ENCODE assay signal across 8 cellular contexts in genomic region chr2:181058378-181059269, GRCh38.
DNase-seq lines count a peak whose midpoint lies in the region; ATAC-seq, FAIRE-seq and TF ChIP-seq lines count a peak whose summit lies in the region.

No MANE protein-coding gene starts in this region.

- TF ChIP-seq CTCF in AG10803 (conservative IDR thresholded peaks at IDR 0.05; ENCODE audit: low read length), result peak; percentile 59
- TF ChIP-seq CTCF in Peyer's patch (IDR thresholded peaks at IDR 0.05), result peak in 5 of 6 experiments; percentile 33 to 84 (median 76)
- TF ChIP-seq CTCF in mammary epithelial cell (conservative IDR thresholded peaks at IDR 0.05 in 1 of 2, IDR thresholded peaks at IDR 0.05 in 1 of 2; ENCODE audit: extremely low read depth in 1 of 2, insufficient read depth in 1 of 2, low read depth in 1 of 2, low read length in 2 of 2), result peak; percentile 70 to 74

- peak; percentile 88 for FAIRE-seq in GM12892 (lab: Jason Lieb, UNC)

- no peak overlapping the region for H2AFZ ChIP-seq in mammary epithelial cell (ENCODE audit: low read depth, low read length)

- no peaks in the 10 kb centered on the region for H4K20me1 ChIP-seq in mammary epithelial cell (ENCODE audit: insufficient read depth, low read length)

- peaks cover 0 to 11% (median 8%) of the 10 kb centered on the region in 5 donors for H3K36me3 Mint-ChIP-seq in naive thymus-derived CD4-positive, alpha-beta T cell

- no TSS peak for BruUV-seq in mammary epithelial cell (replicated peaks; lab: Mats Ljungman, UMichigan)

- intact Hi-C loops in mammary epithelial cell (cut with micrococcal nuclease), result loop anchor here (1.0 kb wide), 5 partner anchors 77 to 934 kb away; no protein-coding TSS in a partner anchor
- intact Hi-C loops in naive thymus-derived CD4-positive, alpha-beta T cell (cut with micrococcal nuclease), result loop anchor here (1.0 to 10.0 kb wide), 7 partner anchors 75 to 1216 kb away; no protein-coding TSS in a partner anchor

- H3K4me1 Mint-ChIP-seq in naive thymus-derived CD4-positive, alpha-beta T cell, result peaks cover 2 to 16% (median 13%) of the 10 kb centered on the region in 7 donors

- H3K4me1 ChIP-seq in Peyer's patch, result no peaks in the 10 kb centered on the region
- H3K4me1 ChIP-seq in mammary epithelial cell (ENCODE audit: insufficient read depth, low read length), result peaks cover 7% of the 10 kb centered on the region
- no peaks in the 10 kb centered on the region for H3K4me1 ChIP-seq in naive thymus-derived CD4-positive, alpha-beta T cell (ENCODE audit: control insufficient read depth in 2 of 2, insufficient read depth in 2 of 2, low read length in 2 of 2)

- no peak overlapping the region for H3K4me3 Mint-ChIP-seq in naive thymus-derived CD4-positive, alpha-beta T cell

- H3K27ac ChIP-seq in Peyer's patch, result no peak overlapping the region
- no peak overlapping the region for H3K27ac ChIP-seq in mammary epithelial cell (ENCODE audit: insufficient read depth, low read depth, low read length)
- H3K27ac ChIP-seq in naive thymus-derived CD4-positive, alpha-beta T cell (ENCODE audit: low read depth, low read length), result no peak overlapping the region

- WGBS in mammary epithelial cell (ENCODE audit: low coverage, missing lambda C conversion rate), result 71% methylated on average over 7 of the region's 7 CpGs

- no peaks in the 10 kb centered on the region for H3K27me3 ChIP-seq in Peyer's patch
- H3K27me3 ChIP-seq in mammary epithelial cell (ENCODE audit: insufficient read depth, low read length), result no peaks in the 10 kb centered on the region
- H3K27me3 ChIP-seq in naive thymus-derived CD4-positive, alpha-beta T cell (ENCODE audit: control insufficient read depth in 2 of 2, insufficient read depth in 2 of 2, low read length in 2 of 2), result no peaks in the 10 kb centered on the region

- H3K9me3 ChIP-seq in Peyer's patch (no peaks in the 10 kb centered on the region), mammary epithelial cell (replicated peaks; ENCODE audit: insufficient read depth, low read length) (no peaks in the 10 kb centered on the region)
- no peaks in the 10 kb centered on the region for H3K9me3 ChIP-seq in naive thymus-derived CD4-positive, alpha-beta T cell (ENCODE audit: control insufficient read depth in 2 of 3, low read length in 3 of 3)

- CTCF ChIA-PET in mammary epithelial cell (lab: Charles Lee; ENCODE audit: low non-redundant PET), result interaction anchor here (0.5 to 1.1 kb wide), 5 partner anchors 21 to 818 kb away, joined by 3 to 8 read pairs (median 4); no protein-coding TSS in a partner anchor
- CTCF ChIA-PET in naive thymus-derived CD4-positive, alpha-beta T cell (lab: Charles Lee), result interaction anchor here (0.6 to 3.0 kb wide), 9 partner anchors 8 to 934 kb away, joined by 3 to 36 read pairs (median 3); no protein-coding TSS in a partner anchor
- CTCF ChIA-PET in HEK293T (lab: Yijun Ruan, JAX), result interaction anchor here (0.7 kb wide), 1 partner anchor 18 kb away, joined by 4 read pairs; no protein-coding TSS in a partner anchor

- in situ Hi-C loops in mammary epithelial cell (cut with MboI; ENCODE audit: low sequenced_read_pairs in 2 of 2), result loop anchor here (10.0 to 25.0 kb wide), 3 partner anchors 696 to 934 kb away; no protein-coding TSS in a partner anchor

- peaks cover 41% of the 10 kb centered on the region for H3K79me2 ChIP-seq in mammary epithelial cell (ENCODE audit: insufficient read depth, low read length)

- TF ChIP-seq POLR2A in GM12892 (IDR thresholded peaks at IDR 0.05; ENCODE audit: low read depth, low read length), result no peak
- no peak for TF ChIP-seq POLR2A in Peyer's patch (IDR thresholded peaks at IDR 0.05)

- H3K9me3 Mint-ChIP-seq in naive thymus-derived CD4-positive, alpha-beta T cell, result no peaks in the 10 kb centered on the region

- H3K4me2 ChIP-seq in mammary epithelial cell (ENCODE audit: insufficient read depth, low read depth, low read length), result no peak overlapping the region

- dilution Hi-C loops in mammary epithelial cell (cut with HindIII; ENCODE audit: low sequenced_read_pairs), result no loop called here

- DNase-seq in AG10803 (ENCODE audit: low read depth), result peak; percentile 31
- no peak for DNase-seq in GM12892 (ENCODE audit: insufficient read length)
- DNase-seq in Peyer's patch, result peak in 2 of 3 donors; percentile 38 to 67
- peak; percentile 31 for DNase-seq in mammary epithelial cell
- DNase-seq in naive thymus-derived CD4-positive, alpha-beta T cell, result peak in 6 of 9 donors; percentile 18 to 54 (median 47)
- no peak for DNase-seq in 8988T
- DNase-seq in HEK293T (ENCODE audit: extremely low spot score), result no peak

- peak; percentile 72 for ATAC-seq in HG03066 (IDR thresholded peaks at IDR 0.05; ENCODE audit: low read depth, unreplicated experiment)
- peak; percentile 66 for ATAC-seq in naive thymus-derived CD4-positive, alpha-beta T cell

- no peak overlapping the region for H3K9ac ChIP-seq in mammary epithelial cell (ENCODE audit: insufficient read depth, low read length)

- POLR2A ChIA-PET in naive thymus-derived CD4-positive, alpha-beta T cell (lab: Charles Lee), result no interaction called here
- POLR2A ChIA-PET in HEK293T (lab: Yijun Ruan, JAX), result interaction anchor here (0.9 kb wide), 1 partner anchor 933 kb away, joined by 3 read pairs; no protein-coding TSS in a partner anchor

- H3K27ac Mint-ChIP-seq in naive thymus-derived CD4-positive, alpha-beta T cell, result no peak overlapping the region

- H3K4me3 ChIP-seq in AG10803 (ENCODE audit: low read length), result no peak overlapping the region
- H3K4me3 ChIP-seq in Peyer's patch, result no peak overlapping the region
- H3K4me3 ChIP-seq in mammary epithelial cell (replicated peaks in 1 of 3; ENCODE audit: insufficient read depth in 1 of 3, low read depth in 2 of 3, low read length in 3 of 3), result no peak overlapping the region
- H3K4me3 ChIP-seq in naive thymus-derived CD4-positive, alpha-beta T cell (ENCODE audit: low read length), result no peak overlapping the region

- no peaks in the 10 kb centered on the region for H3K27me3 Mint-ChIP-seq in naive thymus-derived CD4-positive, alpha-beta T cell

- H3K36me3 ChIP-seq in Peyer's patch (peaks cover 0 to 8% (median 0%) of the 10 kb centered on the region in 3 donors), mammary epithelial cell (ENCODE audit: insufficient read depth, low read length) (peaks cover 3% of the 10 kb centered on the region)
- no peaks in the 10 kb centered on the region for H3K36me3 ChIP-seq in naive thymus-derived CD4-positive, alpha-beta T cell (ENCODE audit: control insufficient read depth in 2 of 3, insufficient read depth in 3 of 3, low read length in 3 of 3)

TF ChIP-seq in HEK293T, 16 proteins besides CTCF, POLR2A, EP300 and RAD21:
- TF ChIP-seq SP1 (IDR thresholded peaks at IDR 0.05) (no peak), FOXK2 (IDR thresholded peaks at IDR 0.05) (no peak), SUZ12 (IDR thresholded peaks at IDR 0.05) (no peak), ARNT (IDR thresholded peaks at IDR 0.05) (no peak), HDGF (IDR thresholded peaks at IDR 0.05; ENCODE audit: borderline replicate concordance) (no peak), L3MBTL2 (conservative IDR thresholded peaks at IDR 0.05) (no peak), BHLHE40 (IDR thresholded peaks at IDR 0.05; ENCODE audit: borderline replicate concordance) (no peak), NFRKB (IDR thresholded peaks at IDR 0.05) (no peak), LEF1 (IDR thresholded peaks at IDR 0.05; ENCODE audit: borderline replicate concordance) (no peak), FOXM1 (IDR thresholded peaks at IDR 0.05; ENCODE audit: borderline replicate concordance) (no peak), CTBP1 (IDR thresholded peaks at IDR 0.05; ENCODE audit: borderline replicate concordance) (no peak), FOXA1 (IDR thresholded peaks at IDR 0.05) (no peak), ELF4 (IDR thresholded peaks at IDR 0.05) (no peak), TARDBP (IDR thresholded peaks at IDR 0.05) (no peak)

Comparison
In these comparisons a context has a peak if more than half of its experiments do, and no peak if none do; other contexts are left out.
1. DNase-seq: peak in AG10803 (single experiment), Peyer's patch (2 of 3), mammary epithelial cell (single experiment) and naive thymus-derived CD4-positive, alpha-beta T cell (6 of 9); none in GM12892 (single experiment), 8988T (single experiment) and HEK293T (single experiment).
2. Peak in every context shown above with its lines, with median percentiles within 50 percentile points of each other: CTCF ChIP-seq.